ENCODE assay signal across 27 cellular contexts in genomic region chrX:34406580-34406979, GRCh38.
"Had no signal": no experiment of that assay in that cellular context is flagged by ENCODE, and none has a peak within 500 bp of the region (broad histone marks: within the 10 kb centered on the region; RNA-seq: fewer than 3 reads in every experiment).

No MANE protein-coding gene starts in this region.

- H3K27ac ChIP-seq: stomach, suprapubic skin, testis, thoracic aorta, thyroid gland, tibial artery, tibial nerve, transverse colon, upper lobe of left lung, upper lobe of right lung, uterus, vagina had no signal

- H3K36me3 ChIP-seq: stomach, suprapubic skin, thoracic aorta, thyroid gland, tibial artery, tibial nerve, transverse colon, upper lobe of left lung, upper lobe of right lung, uterus, vagina had no signal

- H3K9me3 ChIP-seq: stomach, suprapubic skin, testis, thoracic aorta, thyroid gland, tibial artery, tibial nerve, transverse colon, upper lobe of left lung, upper lobe of right lung, uterus, vagina had no signal

- FAIRE-seq: urothelium cell line had no signal

- DNase-seq: stimulated activated CD4-positive, alpha-beta T cell treated with anti-CD3 and anti-CD28 coated beads, Interleukin-2, amount 100 ng/mL, for 48 hours; stimulated activated CD4-positive, alpha-beta T cell treated with anti-CD3 and anti-CD28 coated beads, Interleukin-4, amount 100 ng/mL, for 1 hour; stimulated activated CD4-positive, alpha-beta T cell treated with anti-CD3 and anti-CD28 coated beads, Interleukin-4, amount 100 ng/mL, for 24 hours; stimulated activated CD4-positive, alpha-beta T cell treated with anti-CD3 and anti-CD28 coated beads, Interleukin-4, amount 100 ng/mL, for 4 hours; stimulated activated CD8-positive, alpha-beta memory T cell treated with anti-CD3 and anti-CD28 coated beads, Interleukin-4, amount 100 ng/mL, for 48 hours; stimulated activated naive B cell treated with anti-CD40 and anti-IgM and Interleukin-4, amounts not matched to agents 10 μg/mL and 1 μg/mL and 100 μg/mL, for 72 hours; stimulated activated naive CD4-positive, alpha-beta T cell; stimulated activated naive CD4-positive, alpha-beta T cell treated with Interleukin-2 at 50 U/mL for 16 hours; stimulated activated naive CD8-positive, alpha-beta T cell treated with anti-CD3 and anti-CD28 coated beads, Interleukin-15, amount 100 ng/mL, for 72 hours; stimulated activated naive CD8-positive, alpha-beta T cell treated with anti-CD3 and anti-CD28 coated beads, Interleukin-15, Interleukin-2, amounts not matched to agents 100 U/mL and 50 U/mL, for 24 hours; stomach; substantia nigra; testis; thyroid gland; tibial artery; transverse colon; trophoblast cell; upper lobe of left lung; upper lobe of right lung; uterus had no signal

- H3K4me3 ChIP-seq: stomach, suprapubic skin, testis, thoracic aorta, thyroid gland, tibial artery, tibial nerve, transverse colon, upper lobe of left lung, upper lobe of right lung, uterus, vagina had no signal

- H3K4me1 ChIP-seq: suprapubic skin, testis, thyroid gland, tibial artery, tibial nerve, transverse colon, upper lobe of left lung, upper lobe of right lung, uterus, vagina had no signal

- ATAC-seq: stimulated activated effector memory CD8-positive, alpha-beta T cell treated with anti-CD3 and anti-CD28 coated beads, Interleukin-12 subunit alpha, Interleukin-12 subunit beta, amount 100 ng/mL, for 72 hours; stimulated activated memory B cell treated with anti-CD40 and anti-IgM and Interleukin-4, amounts not matched to agents 10 μg/mL and 1 μg/mL and 100 μg/mL, for 72 hours; stimulated activated naive B cell treated with anti-CD40 and anti-IgM and Interleukin-4, amounts not matched to agents 10 μg/mL and 1 μg/mL and 100 μg/mL, for 72 hours; stimulated activated naive CD8-positive, alpha-beta T cell treated with anti-CD3 and anti-CD28 coated beads, Interleukin-15, amount 100 ng/mL, for 72 hours; stimulated activated naive CD8-positive, alpha-beta T cell treated with anti-CD3 and anti-CD28 coated beads, Interleukin-15, Interleukin-2, amounts not matched to agents 100 U/mL and 50 U/mL, for 24 hours; upper lobe of right lung had no signal
